Comparison of ENCODE assay signal across 21 cellular contexts in genomic region chr10:31153692-31154091, GRCh38.
DNase-seq lines count a peak whose midpoint lies in the region; ATAC-seq and TF ChIP-seq lines count a peak whose summit lies in the region.
"Had no signal": no experiment of that assay in that cellular context is flagged by ENCODE, and none has a peak within 500 bp of the region (broad histone marks: within the 10 kb centered on the region; RNA-seq: fewer than 3 reads in every experiment).

No MANE protein-coding gene starts in this region.

- no peaks in the 10 kb centered on the region for H3K36me3 Mint-ChIP-seq in activated CD4-positive, alpha-beta T cell treated with anti-CD3 and anti-CD28 coated beads, Interleukin-2, amount 10 ng/mL, durations not matched to agents 24 days and 14 days (ENCODE audit: low read depth)
- peaks cover 1% of the 10 kb centered on the region for H3K36me3 Mint-ChIP-seq in activated CD4-positive, alpha-beta T cell treated with anti-CD3 and anti-CD28 coated beads, Interleukin-2, amount 10 ng/mL, durations not matched to agents 7 days and 5 days (ENCODE audit: low read depth)
- no peaks in the 10 kb centered on the region for H3K36me3 Mint-ChIP-seq in osteocyte (ENCODE audit: unreplicated experiment)
- H3K36me3 Mint-ChIP-seq in activated T-helper 17 cell treated with anti-CD3 and anti-CD28 coated beads, Interleukin-2, amount 50 U/mL, for 72 hours (ENCODE audit: low read depth): no peaks in the 10 kb centered on the region
- no peaks in the 10 kb centered on the region for H3K36me3 Mint-ChIP-seq in activated naive CD8-positive, alpha-beta T cell treated with anti-CD3 and anti-CD28 coated beads for 36 hours

- no peak for TF ChIP-seq EP300 in esophagus muscularis mucosa (IDR thresholded peaks at IDR 0.05)

- H3K4me3 Mint-ChIP-seq in activated CD4-positive, alpha-beta T cell treated with anti-CD3 and anti-CD28 coated beads, Interleukin-2, amount 10 ng/mL, durations not matched to agents 24 days and 14 days: no peak overlapping the region
- H3K4me3 Mint-ChIP-seq in activated CD4-positive, alpha-beta T cell treated with anti-CD3 and anti-CD28 coated beads, Interleukin-2, amount 10 ng/mL, durations not matched to agents 7 days and 5 days: no peak overlapping the region
- no peak overlapping the region for H3K4me3 Mint-ChIP-seq in osteocyte (ENCODE audit: unreplicated experiment)
- no peak overlapping the region for H3K4me3 Mint-ChIP-seq in activated T-helper 17 cell treated with anti-CD3 and anti-CD28 coated beads, Interleukin-2, amount 50 U/mL, for 72 hours
- no peak overlapping the region for H3K4me3 Mint-ChIP-seq in activated naive CD8-positive, alpha-beta T cell treated with anti-CD3 and anti-CD28 coated beads for 36 hours
- H3K4me3 Mint-ChIP-seq: GM23338 had no signal

- peak; percentile 40 for DNase-seq in activated CD4-positive, alpha-beta T cell treated with anti-CD3 and anti-CD28 coated beads, Interleukin-2, amount 10 ng/mL, durations not matched to agents 24 days and 14 days
- DNase-seq in activated CD4-positive, alpha-beta T cell treated with anti-CD3 and anti-CD28 coated beads, Interleukin-2, amount 10 ng/mL, durations not matched to agents 7 days and 5 days: no peak
- DNase-seq in RWPE1 (ENCODE audit: low spot score): peak; percentile 13
- peak; percentile 24 for DNase-seq in esophagus muscularis mucosa (ENCODE audit: extremely low spot score)
- no peak for DNase-seq in osteocyte (ENCODE audit: extremely low spot score, unreplicated experiment)
- DNase-seq in activated naive CD8-positive, alpha-beta T cell treated with anti-CD3 and anti-CD28 coated beads for 36 hours: no peak
- DNase-seq in germinal center (ENCODE audit: low spot score): no peak
- DNase-seq: AML-193, HCEC 1CT, KBM-7, NCI-H1694 treated with DMSO at 0.1 percent for 48 hours, NCI-H2107, NCI-H2227 treated with DMSO at 0.1 percent for 48 hours, NCI-H510A treated with DMSO at 0.1 percent for 48 hours, NCI-H774, OCI-M1, SJCRH30 had no signal

- no peak overlapping the region for H3K27ac ChIP-seq in RWPE1
- H3K27ac ChIP-seq in esophagus muscularis mucosa (replicated peaks in 1 of 4): no peak overlapping the region
- H3K27ac ChIP-seq: 22Rv1, C4-2B, SJCRH30 had no signal

- POLR2A ChIA-PET in activated CD4-positive, alpha-beta T cell treated with anti-CD3 and anti-CD28 coated beads, Interleukin-2, amount 10 ng/mL, durations not matched to agents 7 days and 5 days (lab: Charles Lee): no interaction called here
- POLR2A ChIA-PET in RWPE1 (lab: Yijun Ruan, JAX; ENCODE audit: low non-redundant PET): no interaction called here

- no peak for ATAC-seq in activated T-helper 17 cell treated with anti-CD3 and anti-CD28 coated beads, Interleukin-2, amount 50 U/mL, for 72 hours (replicated peaks)
- ATAC-seq: GM23338 had no signal

- CTCF ChIA-PET in activated CD4-positive, alpha-beta T cell treated with anti-CD3 and anti-CD28 coated beads, Interleukin-2, amount 10 ng/mL, durations not matched to agents 7 days and 5 days (lab: Charles Lee): interaction anchor here (0.8 to 1.3 kb wide), 2 partner anchors 391 to 517 kb away, joined by 3 read pairs; no protein-coding TSS in a partner anchor
- CTCF ChIA-PET in RWPE1 (lab: Yijun Ruan, JAX): no interaction called here

- no peaks in the 10 kb centered on the region for H3K27me3 ChIP-seq in esophagus muscularis mucosa
- H3K27me3 ChIP-seq: SJCRH30 had no signal

- peaks cover 6% of the 10 kb centered on the region for H3K4me1 Mint-ChIP-seq in activated CD4-positive, alpha-beta T cell treated with anti-CD3 and anti-CD28 coated beads, Interleukin-2, amount 10 ng/mL, durations not matched to agents 24 days and 14 days
- no peaks in the 10 kb centered on the region for H3K4me1 Mint-ChIP-seq in activated CD4-positive, alpha-beta T cell treated with anti-CD3 and anti-CD28 coated beads, Interleukin-2, amount 10 ng/mL, durations not matched to agents 7 days and 5 days
- H3K4me1 Mint-ChIP-seq in osteocyte (ENCODE audit: unreplicated experiment): peaks cover 59% of the 10 kb centered on the region
- H3K4me1 Mint-ChIP-seq in activated T-helper 17 cell treated with anti-CD3 and anti-CD28 coated beads, Interleukin-2, amount 50 U/mL, for 72 hours: no peaks in the 10 kb centered on the region
- no peaks in the 10 kb centered on the region for H3K4me1 Mint-ChIP-seq in activated naive CD8-positive, alpha-beta T cell treated with anti-CD3 and anti-CD28 coated beads for 36 hours

- intact Hi-C loops in activated CD4-positive, alpha-beta T cell treated with anti-CD3 and anti-CD28 coated beads, Interleukin-2, amount 10 ng/mL, durations not matched to agents 24 days and 14 days (cut with micrococcal nuclease): no loop called here
- intact Hi-C loops in esophagus muscularis mucosa (cut with DNase I): no loop called here

- H3K9me3 Mint-ChIP-seq in activated CD4-positive, alpha-beta T cell treated with anti-CD3 and anti-CD28 coated beads, Interleukin-2, amount 10 ng/mL, durations not matched to agents 24 days and 14 days: no peaks in the 10 kb centered on the region
- H3K9me3 Mint-ChIP-seq in activated CD4-positive, alpha-beta T cell treated with anti-CD3 and anti-CD28 coated beads, Interleukin-2, amount 10 ng/mL, durations not matched to agents 7 days and 5 days: peaks cover 2% of the 10 kb centered on the region
- no peaks in the 10 kb centered on the region for H3K9me3 Mint-ChIP-seq in osteocyte (ENCODE audit: unreplicated experiment)
- no peaks in the 10 kb centered on the region for H3K9me3 Mint-ChIP-seq in activated T-helper 17 cell treated with anti-CD3 and anti-CD28 coated beads, Interleukin-2, amount 50 U/mL, for 72 hours
- peaks cover 2% of the 10 kb centered on the region for H3K9me3 Mint-ChIP-seq in activated naive CD8-positive, alpha-beta T cell treated with anti-CD3 and anti-CD28 coated beads for 36 hours

- H3K27me3 Mint-ChIP-seq in activated CD4-positive, alpha-beta T cell treated with anti-CD3 and anti-CD28 coated beads, Interleukin-2, amount 10 ng/mL, durations not matched to agents 24 days and 14 days: no peaks in the 10 kb centered on the region
- H3K27me3 Mint-ChIP-seq in activated CD4-positive, alpha-beta T cell treated with anti-CD3 and anti-CD28 coated beads, Interleukin-2, amount 10 ng/mL, durations not matched to agents 7 days and 5 days: no peaks in the 10 kb centered on the region
- no peaks in the 10 kb centered on the region for H3K27me3 Mint-ChIP-seq in osteocyte (ENCODE audit: unreplicated experiment)
- H3K27me3 Mint-ChIP-seq in activated T-helper 17 cell treated with anti-CD3 and anti-CD28 coated beads, Interleukin-2, amount 50 U/mL, for 72 hours: no peaks in the 10 kb centered on the region
- H3K27me3 Mint-ChIP-seq in activated naive CD8-positive, alpha-beta T cell treated with anti-CD3 and anti-CD28 coated beads for 36 hours: no peaks in the 10 kb centered on the region

- TF ChIP-seq CTCF in RWPE1 (conservative IDR thresholded peaks at IDR 0.05; ENCODE audit: low read depth) (no peak), esophagus muscularis mucosa (IDR thresholded peaks at IDR 0.05) (no peak), osteocyte (IDR thresholded peaks at IDR 0.05) (no peak)

- no peaks in the 10 kb centered on the region for H3K9me3 ChIP-seq in esophagus muscularis mucosa
- H3K9me3 ChIP-seq: SJCRH30 had no signal

- no peak overlapping the region for H3K27ac Mint-ChIP-seq in activated CD4-positive, alpha-beta T cell treated with anti-CD3 and anti-CD28 coated beads, Interleukin-2, amount 10 ng/mL, durations not matched to agents 24 days and 14 days
- H3K27ac Mint-ChIP-seq in activated CD4-positive, alpha-beta T cell treated with anti-CD3 and anti-CD28 coated beads, Interleukin-2, amount 10 ng/mL, durations not matched to agents 7 days and 5 days: no peak overlapping the region
- peak overlapping the region; percentile 79 for H3K27ac Mint-ChIP-seq in osteocyte (ENCODE audit: unreplicated experiment)
- no peak overlapping the region for H3K27ac Mint-ChIP-seq in activated T-helper 17 cell treated with anti-CD3 and anti-CD28 coated beads, Interleukin-2, amount 50 U/mL, for 72 hours
- no peak overlapping the region for H3K27ac Mint-ChIP-seq in activated naive CD8-positive, alpha-beta T cell treated with anti-CD3 and anti-CD28 coated beads for 36 hours
- H3K27ac Mint-ChIP-seq: GM23338 had no signal

- WGBS in esophagus muscularis mucosa: 98% methylated on average over 8 of the region's 8 CpGs

- no peak for TF ChIP-seq POLR2A in esophagus muscularis mucosa (IDR thresholded peaks at IDR 0.05; ENCODE audit: low read depth)

- peaks cover 13 to 22% (median 16%) of the 10 kb centered on the region in 4 donors for H3K4me1 ChIP-seq in esophagus muscularis mucosa

- H3K4me3 ChIP-seq in esophagus muscularis mucosa: no peak overlapping the region
- H3K4me3 ChIP-seq: GM23338, SJCRH30 had no signal

- no peaks in the 10 kb centered on the region for H3K36me3 ChIP-seq in esophagus muscularis mucosa
- H3K36me3 ChIP-seq: SJCRH30 had no signal

Comparison
In these comparisons a context has a peak if more than half of its experiments do, and no peak if none do; other contexts are left out.
1. DNase-seq: peak in activated CD4-positive, alpha-beta T cell treated with anti-CD3 and anti-CD28 coated beads, Interleukin-2, amount 10 ng/mL, durations not matched to agents 24 days and 14 days (single experiment), RWPE1 (single experiment) and esophagus muscularis mucosa (single experiment); none in activated CD4-positive, alpha-beta T cell treated with anti-CD3 and anti-CD28 coated beads, Interleukin-2, amount 10 ng/mL, durations not matched to agents 7 days and 5 days (single experiment), osteocyte (single experiment), activated naive CD8-positive, alpha-beta T cell treated with anti-CD3 and anti-CD28 coated beads for 36 hours (single experiment) and germinal center (single experiment).